8 cellular contexts compared by ENCODE assay signal in genomic region chr1:41241748-41242644, GRCh38. TPM values are rescaled to one million over a fixed set of nuclear protein-coding genes. Genes with fewer than 3 reads are reported as not detected.
DNase-seq lines count a peak whose midpoint lies in the region; ATAC-seq and TF ChIP-seq lines count a peak whose summit lies in the region.

Gene SCMH1, minus strand, starts transcription at chr1:41242306. Its CDS starts 56,173 bp downstream, at chr1:41186133.

- no peak within 1 kb of the TSS for H3K27ac ChIP-seq in iPS-18a (ENCODE audit: low read length)

- H3K9ac ChIP-seq in iPS-18a (ENCODE audit: low read length) (peak within 1 kb of the TSS; percentile 37), skeletal muscle satellite cell (ENCODE audit: low read depth, low read length) (peak within 1 kb of the TSS; percentile 92)

- peak within 1 kb of the TSS; percentile 82 for H3K4me2 ChIP-seq in skeletal muscle satellite cell (ENCODE audit: low read length)

- no peaks in the 10 kb centered on the region for H3K9me3 ChIP-seq in iPS-18a (ENCODE audit: control insufficient read depth, low read depth, low read length)
- H3K9me3 ChIP-seq in skeletal muscle satellite cell (replicated peaks; ENCODE audit: low read length) = no peaks in the 10 kb centered on the region

- peaks cover 13% of the 10 kb centered on the region for H3K4me1 ChIP-seq in iPS-18a (ENCODE audit: control insufficient read depth, low read depth, low read length)
- H3K4me1 ChIP-seq in skeletal muscle satellite cell (ENCODE audit: control insufficient read depth, insufficient read depth, low read length) = peaks cover 23% of the 10 kb centered on the region

- in situ Hi-C loops in astrocyte of the spinal cord (cut with HindIII; ENCODE audit: low sequenced_read_pairs) = no loop called here

- DNase-seq in DMS79 (lab: John Stamatoyannopoulos, UW) (peak; percentile 53), LHCN-M2 (ENCODE audit: low read depth) (peak; percentile 29), T-helper 2 cell (peak; percentile 23 to 70 (median 50)), astrocyte of the spinal cord (ENCODE audit: low read depth, low spot score) (peak; percentile 22)

- H3K4me3 ChIP-seq in astrocyte of the spinal cord (ENCODE audit: low read depth, low read length) = peak within 1 kb of the TSS; percentile 56
- H3K4me3 ChIP-seq in iPS-18a (ENCODE audit: low read length) = peak within 1 kb of the TSS; percentile 75
- H3K4me3 ChIP-seq in skeletal muscle satellite cell (ENCODE audit: low read length) = peak within 1 kb of the TSS; percentile 88

- ATAC-seq in GM21619 (IDR thresholded peaks at IDR 0.05; ENCODE audit: unreplicated experiment) (peak; percentile 31), GM21576 (IDR thresholded peaks at IDR 0.05; ENCODE audit: unreplicated experiment) (no peak)

- H3K27me3 ChIP-seq in iPS-18a (ENCODE audit: control insufficient read depth, insufficient read depth, low read length) = peaks cover 26% of the 10 kb centered on the region
- H3K27me3 ChIP-seq in skeletal muscle satellite cell (ENCODE audit: control insufficient read depth, insufficient read depth, low read length) = no peaks in the 10 kb centered on the region

- H3K36me3 ChIP-seq in iPS-18a (ENCODE audit: control insufficient read depth, low read depth, low read length) = no peaks in the 10 kb centered on the region
- no peaks in the 10 kb centered on the region for H3K36me3 ChIP-seq in skeletal muscle satellite cell (ENCODE audit: insufficient read depth, low read length)

- TF ChIP-seq CTCF in astrocyte of the spinal cord (IDR thresholded peaks at IDR 0.05; ENCODE audit: low read depth, low read length) = no peak

RNA-seq across cellular contexts. Expression of gene SCMH1, which starts in this region (rescaled TPM):
- total RNA-seq in LHCN-M2 (2014; rRNA removed) = 21.2 and 21.6 TPM in 2 replicates
- 28.3 TPM for polyA plus RNA-seq in LHCN-M2 (2012)
- total RNA-seq in skeletal muscle satellite cell (2012; rRNA removed) = 11.4 and 11.9 TPM in 2 replicates
